In genomic region chr11:128181984-128182383, GRCh38 we compare ENCODE assay signal across 35 cellular contexts.
"Had no signal": no experiment of that assay in that cellular context is flagged by ENCODE, and none has a peak within 500 bp of the region (broad histone marks: within the 10 kb centered on the region; RNA-seq: fewer than 3 reads in every experiment).

No MANE protein-coding gene starts in this region.

- H3K27ac Mint-ChIP-seq: activated CD8-positive, alpha-beta T cell treated with anti-CD3 and anti-CD28 coated beads for 36 hours; activated naive CD4-positive, alpha-beta T cell treated with anti-CD3 and anti-CD28 coated beads, Interleukin-2, amount 50 U/mL, for 24 hours; activated naive CD8-positive, alpha-beta T cell treated with anti-CD3 and anti-CD28 coated beads, Interleukin-2, amount 10 ng/mL, durations not matched to agents 7 days and 5 days had no signal

- ATAC-seq: PC-3, Right ventricle myocardium inferior had no signal

- H3K36me3 ChIP-seq: ascending aorta, cardiac muscle cell, Peyer's patch had no signal

- DNase-seq: activated CD4-positive, alpha-beta T cell treated with anti-CD3 and anti-CD28 coated beads, Interleukin-2, amount 10 ng/mL, durations not matched to agents 24 days and 14 days; activated CD4-positive, alpha-beta T cell treated with anti-CD3 and anti-CD28 coated beads, Interleukin-2, amount 50 U/mL, for 4 hours; activated CD8-positive, alpha-beta T cell treated with anti-CD3 and anti-CD28 coated beads for 36 hours; activated gamma-delta T cell; activated naive CD4-positive, alpha-beta T cell treated with Interleukin-2 at 50 U/mL for 16 hours; activated naive CD8-positive, alpha-beta T cell treated with anti-CD3 and anti-CD28 coated beads, Interleukin-2, amount 10 ng/mL, durations not matched to agents 7 days and 5 days; activated T-cell treated with anti-CD3 and anti-CD28 coated beads, Interleukin-2, amount 50 U/mL, for 1 hour; activated T-cell treated with anti-CD3 and anti-CD28 coated beads, Interleukin-2, amount 50 U/mL, for 72 hours; amygdala; Karpas-422; KBM-7; NCI-H1092 treated with DMSO at 0.1 percent for 48 hours; NCI-H1417; NCI-H146; NCI-H187; NCI-H2029 treated with DMSO at 0.1 percent for 48 hours; NCI-H2107; NCI-H2171; NCI-H510A; NCI-H526; NCI-H748 treated with DMSO at 0.1 percent for 48 hours; NK-92 treated with Interleukin-12 subunit alpha and Interleukin-12 subunit beta, amount 100 ng/mL, for 24 hours; PC-3; Peyer's patch; RPMI8226; SW 1271; T-helper 1 cell; T-helper 2 cell; T-helper 9 cell had no signal

- H3K4me3 ChIP-seq: ascending aorta, cardiac muscle cell, Peyer's patch had no signal

- H3K27me3 Mint-ChIP-seq: activated CD4-positive, alpha-beta T cell treated with anti-CD3 and anti-CD28 coated beads, Interleukin-2, amount 10 ng/mL, durations not matched to agents 24 days and 14 days; activated CD8-positive, alpha-beta T cell treated with anti-CD3 and anti-CD28 coated beads for 36 hours; activated naive CD4-positive, alpha-beta T cell treated with anti-CD3 and anti-CD28 coated beads, Interleukin-2, amount 50 U/mL, for 24 hours; central memory CD8-positive, alpha-beta T cell had no signal

- H3K27ac ChIP-seq: ascending aorta, cardiac muscle cell, Peyer's patch had no signal

- H3K4me1 ChIP-seq: ascending aorta, Peyer's patch had no signal

- H3K27me3 ChIP-seq: ascending aorta, Peyer's patch had no signal

- H3K4me1 Mint-ChIP-seq: activated naive CD8-positive, alpha-beta T cell treated with anti-CD3 and anti-CD28 coated beads, Interleukin-2, amount 10 ng/mL, durations not matched to agents 7 days and 5 days had no signal

- H3K4me3 Mint-ChIP-seq: activated CD4-positive, alpha-beta T cell treated with anti-CD3 and anti-CD28 coated beads, Interleukin-2, amount 10 ng/mL, durations not matched to agents 24 days and 14 days; activated CD8-positive, alpha-beta T cell treated with anti-CD3 and anti-CD28 coated beads for 36 hours; activated naive CD4-positive, alpha-beta T cell treated with anti-CD3 and anti-CD28 coated beads, Interleukin-2, amount 50 U/mL, for 24 hours; activated naive CD8-positive, alpha-beta T cell treated with anti-CD3 and anti-CD28 coated beads, Interleukin-2, amount 10 ng/mL, durations not matched to agents 7 days and 5 days; activated T-cell treated with anti-CD3 and anti-CD28 coated beads, Interleukin-2, amount 50 U/mL, for 72 hours; activated T-helper 17 cell treated with anti-CD3 and anti-CD28 coated beads, Interleukin-2, amount 50 U/mL, for 72 hours; central memory CD8-positive, alpha-beta T cell had no signal

- H3K9me3 ChIP-seq: ascending aorta, Peyer's patch had no signal
